ENCODE assay signal across 30 cellular contexts in the genomic region with DNA sequence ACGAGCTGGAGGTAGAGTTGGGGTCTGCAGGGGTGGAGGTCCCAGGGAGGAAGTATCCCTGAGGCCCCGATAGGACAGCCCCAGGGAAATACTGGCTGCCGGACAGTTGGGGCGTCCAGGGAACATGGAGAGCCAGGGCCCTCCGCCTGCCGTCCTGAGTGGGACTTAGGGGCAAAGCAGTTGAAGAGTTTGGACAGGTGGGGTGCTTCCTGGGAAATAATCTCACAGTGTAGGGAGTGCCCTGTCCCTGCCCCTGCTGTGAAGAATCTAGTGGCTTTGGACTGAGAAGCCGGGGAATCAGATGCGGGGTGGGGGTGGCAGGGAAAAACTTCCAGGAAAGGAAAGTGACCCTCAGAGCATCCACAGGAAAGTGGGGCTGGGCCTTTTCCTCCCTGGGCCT.
"Had no signal": no experiment of that assay in that cellular context is flagged by ENCODE, and none has a peak within 500 bp of the region (broad histone marks: within the 10 kb centered on the region; RNA-seq: fewer than 3 reads in every experiment).

No MANE protein-coding gene starts in this region.

- H3K9me3 ChIP-seq: ascending aorta had no signal

- DNase-seq: activated CD4-positive, alpha-beta memory T cell treated with anti-CD3 and anti-CD28 coated beads, Interleukin-2, amount 10 ng/mL, durations not matched to agents 7 days and 5 days; activated CD4-positive, alpha-beta T cell treated with anti-CD3 and anti-CD28 coated beads for 1 hour; activated CD4-positive, alpha-beta T cell treated with anti-CD3 and anti-CD28 coated beads for 36 hours; activated CD4-positive, alpha-beta T cell treated with anti-CD3 and anti-CD28 coated beads for 48 hours; activated CD4-positive, alpha-beta T cell treated with anti-CD3 and anti-CD28 coated beads, Interleukin-2, amount 10 ng/mL, durations not matched to agents 7 days and 5 days; activated CD4-positive, alpha-beta T cell treated with anti-CD3 and anti-CD28 coated beads, Interleukin-2, amount 50 U/mL, for 48 hours; activated CD4-positive, CD25-positive, alpha-beta regulatory T cell; activated CD8-positive, alpha-beta memory T cell treated with anti-CD3 and anti-CD28 coated beads for 24 hours; activated CD8-positive, alpha-beta memory T cell treated with anti-CD3 and anti-CD28 coated beads, Interleukin-2, amount 10 ng/mL, durations not matched to agents 7 days and 5 days; activated CD8-positive, alpha-beta memory T cell treated with anti-CD3 and anti-CD28 coated beads, Interleukin-2, amount 50 U/mL, for 48 hours; activated CD8-positive, alpha-beta T cell treated with anti-CD3 and anti-CD28 coated beads, Interleukin-2, amount 10 ng/mL, durations not matched to agents 7 days and 5 days; activated effector memory CD4-positive, alpha-beta T cell treated with Interleukin-2 at 50 U/mL for 16 hours; activated gamma-delta T cell; activated naive CD4-positive, alpha-beta T cell treated with anti-CD3 and anti-CD28 coated beads, Interleukin-2, amount 10 ng/mL, durations not matched to agents 7 days and 5 days; activated naive CD4-positive, alpha-beta T cell treated with Interleukin-2 at 50 U/mL for 16 hours; activated naive CD8-positive, alpha-beta T cell treated with anti-CD3 and anti-CD28 coated beads, Interleukin-2, amount 10 ng/mL, durations not matched to agents 7 days and 5 days; activated naive CD8-positive, alpha-beta T cell treated with anti-CD3 and anti-CD28 coated beads, Interleukin-2, amount 50 U/mL, for 24 hours; activated T-cell treated with anti-CD3 and anti-CD28 coated beads, Interleukin-2, amount 50 U/mL, for 24 hours; activated T-cell treated with anti-CD3 and anti-CD28 coated beads, Interleukin-2, amount 50 U/mL, for 48 hours; amygdala; anterior cingulate cortex; caudate nucleus; cerebellar nuclear complex; T-helper 2 cell; T-helper 9 cell; WERI-Rb-1 had no signal

- H3K4me3 ChIP-seq: ascending aorta, cardiac muscle cell had no signal

- ATAC-seq: activated CD4-positive, alpha-beta T cell treated with anti-CD3 and anti-CD28 coated beads for 36 hours; activated CD4-positive, CD25-positive, alpha-beta regulatory T cell treated with anti-CD3 and anti-CD28 coated beads, Interleukin-2, amount 50 U/mL, for 24 hours; activated CD8-positive, alpha-beta memory T cell treated with anti-CD3 and anti-CD28 coated beads, Interleukin-2, amount 10 ng/mL, durations not matched to agents 7 days and 5 days; activated CD8-positive, alpha-beta T cell treated with anti-CD3 and anti-CD28 coated beads, Interleukin-2, amount 10 ng/mL, durations not matched to agents 7 days and 5 days; activated naive CD8-positive, alpha-beta T cell treated with anti-CD3 and anti-CD28 coated beads, Interleukin-2, amount 50 U/mL, for 24 hours; WTC11 had no signal

- H3K27me3 ChIP-seq: ascending aorta, cardiac muscle cell had no signal

- H3K4me1 ChIP-seq: ascending aorta had no signal

- H3K27ac ChIP-seq: ascending aorta, cardiac muscle cell, WERI-Rb-1 had no signal

- H3K36me3 ChIP-seq: ascending aorta, cardiac muscle cell, WERI-Rb-1 had no signal
